Comparison of ENCODE assay signal across 10 cellular contexts in the genomic region with DNA sequence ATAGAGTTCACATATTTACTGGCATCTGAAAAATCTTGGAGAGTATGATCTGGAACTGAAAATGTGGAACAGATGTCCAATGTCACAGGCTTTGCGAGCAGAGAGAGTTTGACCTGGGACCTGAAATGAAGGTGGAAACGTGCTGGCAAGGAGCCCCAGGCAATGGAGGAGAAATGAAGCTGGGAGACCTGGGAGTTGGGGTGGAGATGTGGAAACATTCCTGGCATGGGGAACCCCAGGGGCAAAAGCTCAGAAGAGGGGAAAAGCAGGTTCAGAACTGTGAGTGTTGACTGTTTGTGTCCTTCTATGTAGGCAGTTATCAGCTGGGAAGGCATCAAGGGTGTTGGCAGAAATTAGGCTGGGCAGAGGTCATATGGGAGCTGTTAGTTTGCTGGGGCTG. TPM values are rescaled to one million over a fixed set of nuclear protein-coding genes. Genes with fewer than 3 reads are reported as not detected.
"Had no signal": no experiment of that assay in that cellular context is flagged by ENCODE, and none has a peak within 500 bp of the region (broad histone marks: within the 10 kb centered on the region; RNA-seq: fewer than 3 reads in every experiment).

No MANE protein-coding gene starts in this region.

- H3K27ac Mint-ChIP-seq: GM23338, H9 had no signal

- DNase-seq: H9, HCEC 1CT, IMR-90, KG1 had no signal

- FAIRE-seq: H1, H54, HTR-8/SVneo, K562 had no signal

- H3K4me3 Mint-ChIP-seq: GM23338, H9 had no signal

- H3K4me3 ChIP-seq: GM23338, K562 had no signal

- ATAC-seq: GM23338, K562 had no signal

RNA-seq across cellular contexts. Expression of a gene that starts 7.3 kb away (rescaled TPM):
- total RNA-seq: GM23338, H1, HT-29, IMR-90 had no signal
- polyA plus RNA-seq: IMR-90, K562 had no signal

RNA-seq across cellular contexts. Expression of a gene that starts 22.7 kb away (rescaled TPM):
- total RNA-seq: GM23338, H1, H9, HT-29, IMR-90 had no signal
- polyA plus RNA-seq: H1, IMR-90, K562 had no signal
